8 cellular contexts compared by ENCODE assay signal in genomic region chr4:121192500-121192899, GRCh38. TPM values are rescaled to one million over a fixed set of nuclear protein-coding genes. Genes with fewer than 3 reads are reported as not detected.
A peak's percentile ranks its signal among the peaks of the same experiment; 100 is the strongest.
DNase-seq lines count a peak whose midpoint lies in the region; ATAC-seq, FAIRE-seq and TF ChIP-seq lines count a peak whose summit lies in the region.

No MANE protein-coding gene starts in this region.

- no peaks in the 10 kb centered on the region for H3K9me3 ChIP-seq in hepatocyte (ENCODE audit: low read depth)

- WGBS in hepatocyte (ENCODE audit: low lambda C conversion rate, missing lambda C conversion rate), result 30% methylated on average over 6 of the region's 6 CpGs

- no peak overlapping the region for H2AFZ ChIP-seq in hepatocyte

- no peaks in the 10 kb centered on the region for H3K4me1 ChIP-seq in hepatocyte (ENCODE audit: insufficient read depth)

- TF ChIP-seq CTCF in hepatocyte (IDR thresholded peaks at IDR 0.05; ENCODE audit: poor library complexity), result peak; percentile 85

- DNase-seq in COLO829 (ENCODE audit: low spot score), result peak; percentile 54
- DNase-seq in GM18507 (ENCODE audit: extremely low spot score, insufficient read length, low read depth), result no peak
- DNase-seq in NCI-H2081 treated with DMSO at 0.1 percent for 48 hours (lab: John Stamatoyannopoulos, UW), result peak; percentile 2
- DNase-seq in hepatocyte (ENCODE audit: low spot score), result peak; percentile 64
- no peak for DNase-seq in stimulated activated effector memory CD8-positive, alpha-beta T cell treated with anti-CD3 and anti-CD28 coated beads, Interleukin-12 subunit alpha, Interleukin-12 subunit beta, amount 100 ng/mL, for 72 hours (ENCODE audit: low spot score in 2 of 2)
- DNase-seq in T1000 (lab: John Stamatoyannopoulos, UW), result no peak

- no peaks in the 10 kb centered on the region for H3K9me2 ChIP-seq in hepatocyte (replicated peaks; ENCODE audit: insufficient read depth)

- H3K27me3 Mint-ChIP-seq in activated T-helper 17 cell treated with anti-CD3 and anti-CD28 coated beads, Interleukin-2, amount 50 U/mL, for 72 hours, result no peaks in the 10 kb centered on the region

- FAIRE-seq in GM18507 (lab: Jason Lieb, UNC), result peak; percentile 88

- H3K27ac ChIP-seq in hepatocyte, result no peak overlapping the region

- H3K36me3 ChIP-seq in hepatocyte (replicated peaks; ENCODE audit: insufficient read depth, low read depth), result no peaks in the 10 kb centered on the region

- H3K79me2 ChIP-seq in hepatocyte, result no peaks in the 10 kb centered on the region

- peak overlapping the region; percentile 2 for H3K27ac Mint-ChIP-seq in activated T-helper 17 cell treated with anti-CD3 and anti-CD28 coated beads, Interleukin-2, amount 50 U/mL, for 72 hours
- peak overlapping the region; percentile 7 for H3K27ac Mint-ChIP-seq in stimulated activated effector memory CD8-positive, alpha-beta T cell treated with anti-CD3 and anti-CD28 coated beads, Interleukin-12 subunit alpha, Interleukin-12 subunit beta, amount 100 ng/mL, for 72 hours

- peak overlapping the region; percentile 35 for H3K4me3 Mint-ChIP-seq in activated T-helper 17 cell treated with anti-CD3 and anti-CD28 coated beads, Interleukin-2, amount 50 U/mL, for 72 hours
- peak overlapping the region; percentile 32 for H3K4me3 Mint-ChIP-seq in stimulated activated effector memory CD8-positive, alpha-beta T cell treated with anti-CD3 and anti-CD28 coated beads, Interleukin-12 subunit alpha, Interleukin-12 subunit beta, amount 100 ng/mL, for 72 hours

- H3K4me3 ChIP-seq in hepatocyte, result no peak overlapping the region

- H3K4me2 ChIP-seq in hepatocyte, result no peak overlapping the region

- H4K20me1 ChIP-seq in hepatocyte (ENCODE audit: insufficient read depth, poor library complexity, severe bottlenecking), result no peaks in the 10 kb centered on the region

- no peaks in the 10 kb centered on the region for H3K9me3 Mint-ChIP-seq in activated T-helper 17 cell treated with anti-CD3 and anti-CD28 coated beads, Interleukin-2, amount 50 U/mL, for 72 hours
- H3K9me3 Mint-ChIP-seq in stimulated activated effector memory CD8-positive, alpha-beta T cell treated with anti-CD3 and anti-CD28 coated beads, Interleukin-12 subunit alpha, Interleukin-12 subunit beta, amount 100 ng/mL, for 72 hours, result no peaks in the 10 kb centered on the region

- no peaks in the 10 kb centered on the region for H3K36me3 Mint-ChIP-seq in activated T-helper 17 cell treated with anti-CD3 and anti-CD28 coated beads, Interleukin-2, amount 50 U/mL, for 72 hours (ENCODE audit: low read depth)
- H3K36me3 Mint-ChIP-seq in stimulated activated effector memory CD8-positive, alpha-beta T cell treated with anti-CD3 and anti-CD28 coated beads, Interleukin-12 subunit alpha, Interleukin-12 subunit beta, amount 100 ng/mL, for 72 hours, result peaks cover 64% of the 10 kb centered on the region

- H3K27me3 ChIP-seq in hepatocyte, result no peaks in the 10 kb centered on the region

- peak; percentile 41 for ATAC-seq in activated T-helper 17 cell treated with anti-CD3 and anti-CD28 coated beads, Interleukin-2, amount 50 U/mL, for 72 hours (replicated peaks)
- ATAC-seq in stimulated activated effector memory CD8-positive, alpha-beta T cell treated with anti-CD3 and anti-CD28 coated beads, Interleukin-12 subunit alpha, Interleukin-12 subunit beta, amount 100 ng/mL, for 72 hours, result peak; percentile 59
- no peak for ATAC-seq in GM21367 (IDR thresholded peaks at IDR 0.05; ENCODE audit: unreplicated experiment)

- peaks cover 30% of the 10 kb centered on the region for H3K4me1 Mint-ChIP-seq in activated T-helper 17 cell treated with anti-CD3 and anti-CD28 coated beads, Interleukin-2, amount 50 U/mL, for 72 hours
- H3K4me1 Mint-ChIP-seq in stimulated activated effector memory CD8-positive, alpha-beta T cell treated with anti-CD3 and anti-CD28 coated beads, Interleukin-12 subunit alpha, Interleukin-12 subunit beta, amount 100 ng/mL, for 72 hours, result peaks cover 44% of the 10 kb centered on the region

RNA-seq across cellular contexts. Expression of gene TNIP3, which starts 28.4 kb away (rescaled TPM):
- 1 to 10 TPM; 3.6 to 7.5 TPM for total RNA-seq in activated T-helper 17 cell treated with anti-CD3 and anti-CD28 coated beads, Interleukin-2, amount 50 U/mL, for 72 hours
- total RNA-seq in hepatocyte, result 0.63 TPM in 1 of 2 replicates, not detected in the other
- 0.53 TPM in 1 of 2 replicates, not detected in the other for polyA plus RNA-seq in hepatocyte

Comparison
In these comparisons a context has a peak if more than half of its experiments do, and no peak if none do; other contexts are left out.
1. DNase-seq: peak in COLO829 (single experiment), NCI-H2081 treated with DMSO at 0.1 percent for 48 hours (single experiment) and hepatocyte (single experiment); none in GM18507 (single experiment), stimulated activated effector memory CD8-positive, alpha-beta T cell treated with anti-CD3 and anti-CD28 coated beads, Interleukin-12 subunit alpha, Interleukin-12 subunit beta, amount 100 ng/mL, for 72 hours (0 of 2) and T1000 (single experiment).